8 cellular contexts compared by ENCODE assay signal in the genomic region with DNA sequence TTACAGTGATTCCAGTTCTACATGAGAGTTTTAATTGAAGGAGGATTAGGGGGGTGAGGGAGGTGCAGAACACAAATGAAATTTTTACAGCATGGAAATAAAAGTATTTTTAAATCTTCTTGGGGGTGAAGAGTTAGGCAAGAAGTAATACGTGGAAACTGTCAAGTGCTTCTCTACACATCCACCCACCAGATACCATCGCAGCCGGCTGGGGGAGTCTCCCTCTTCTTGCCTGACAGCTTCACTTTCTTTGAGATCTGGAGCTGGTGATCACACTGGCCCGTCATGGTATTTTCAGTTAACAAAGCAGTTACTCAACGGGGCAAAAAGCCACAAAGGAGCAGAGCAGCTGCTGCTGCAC. TPM values are rescaled to one million over a fixed set of nuclear protein-coding genes. Genes with fewer than 3 reads are reported as not detected.
DNase-seq lines count a peak whose midpoint lies in the region; ATAC-seq and TF ChIP-seq lines count a peak whose summit lies in the region.

No MANE protein-coding gene starts in this region.

- no peaks in the 10 kb centered on the region for H3K9me2 ChIP-seq in hepatocyte (replicated peaks; ENCODE audit: insufficient read depth)

- H3K4me2 ChIP-seq in hepatocyte = peak overlapping the region; percentile 89

- H3K36me3 ChIP-seq in hepatocyte (replicated peaks; ENCODE audit: insufficient read depth, low read depth) = no peaks in the 10 kb centered on the region

- no peak for ATAC-seq in stimulated activated naive B cell treated with anti-CD40 and anti-IgM and Interleukin-4, amounts not matched to agents 10 μg/mL and 1 μg/mL and 100 μg/mL, for 72 hours (replicated peaks)
- no peak for ATAC-seq in HG03039 (IDR thresholded peaks at IDR 0.05; ENCODE audit: unreplicated experiment)

- peak overlapping the region; percentile 87 for H2AFZ ChIP-seq in hepatocyte

- H3K9me3 ChIP-seq in hepatocyte (ENCODE audit: low read depth) = no peaks in the 10 kb centered on the region

- peaks cover 43% of the 10 kb centered on the region for H3K4me1 Mint-ChIP-seq in activated CD4-positive, alpha-beta memory T cell treated with anti-CD3 and anti-CD28 coated beads, Interleukin-2, amount 10 ng/mL, durations not matched to agents 7 days and 5 days
- H3K4me1 Mint-ChIP-seq in stimulated activated naive B cell treated with anti-CD40 and anti-IgM and Interleukin-4, amounts not matched to agents 10 μg/mL and 1 μg/mL and 100 μg/mL, for 72 hours = peaks cover 29 to 50% of the 10 kb centered on the region in 2 donors

- H3K27me3 ChIP-seq in hepatocyte = peaks cover 15% of the 10 kb centered on the region

- H3K4me3 ChIP-seq in hepatocyte = peak overlapping the region; percentile 75

- H3K4me1 ChIP-seq in hepatocyte (ENCODE audit: insufficient read depth) = peaks cover 21% of the 10 kb centered on the region

- peak overlapping the region; percentile 99 for H3K27ac ChIP-seq in hepatocyte

- no peaks in the 10 kb centered on the region for H4K20me1 ChIP-seq in hepatocyte (ENCODE audit: insufficient read depth, poor library complexity, severe bottlenecking)

- H3K36me3 Mint-ChIP-seq in activated CD4-positive, alpha-beta memory T cell treated with anti-CD3 and anti-CD28 coated beads, Interleukin-2, amount 10 ng/mL, durations not matched to agents 7 days and 5 days (ENCODE audit: low read depth) = peaks cover 5% of the 10 kb centered on the region
- peaks cover 33 to 34% of the 10 kb centered on the region in 2 donors for H3K36me3 Mint-ChIP-seq in stimulated activated naive B cell treated with anti-CD40 and anti-IgM and Interleukin-4, amounts not matched to agents 10 μg/mL and 1 μg/mL and 100 μg/mL, for 72 hours

- H3K9me3 Mint-ChIP-seq in activated CD4-positive, alpha-beta memory T cell treated with anti-CD3 and anti-CD28 coated beads, Interleukin-2, amount 10 ng/mL, durations not matched to agents 7 days and 5 days = no peaks in the 10 kb centered on the region
- H3K9me3 Mint-ChIP-seq in stimulated activated naive B cell treated with anti-CD40 and anti-IgM and Interleukin-4, amounts not matched to agents 10 μg/mL and 1 μg/mL and 100 μg/mL, for 72 hours = no peaks in the 10 kb centered on the region

- H3K4me3 Mint-ChIP-seq in activated CD4-positive, alpha-beta memory T cell treated with anti-CD3 and anti-CD28 coated beads, Interleukin-2, amount 10 ng/mL, durations not matched to agents 7 days and 5 days = peak overlapping the region; percentile 91
- H3K4me3 Mint-ChIP-seq in stimulated activated naive B cell treated with anti-CD40 and anti-IgM and Interleukin-4, amounts not matched to agents 10 μg/mL and 1 μg/mL and 100 μg/mL, for 72 hours = peak overlapping the region; percentile 78 to 99

- no peak for TF ChIP-seq CTCF in hepatocyte (IDR thresholded peaks at IDR 0.05; ENCODE audit: poor library complexity)

- POLR2A ChIA-PET in activated CD4-positive, alpha-beta memory T cell treated with anti-CD3 and anti-CD28 coated beads, Interleukin-2, amount 10 ng/mL, durations not matched to agents 7 days and 5 days (lab: Charles Lee) = interaction anchor here (0.8 to 1.9 kb wide), 13 partner anchors 8 to 608 kb away, joined by 3 to 6 read pairs (median 3); partner anchors contain the start of genes ALG2, MSANTD3, SEC61B and STX17

- CTCF ChIA-PET in activated CD4-positive, alpha-beta memory T cell treated with anti-CD3 and anti-CD28 coated beads, Interleukin-2, amount 10 ng/mL, durations not matched to agents 7 days and 5 days (lab: Charles Lee) = interaction anchor here (0.6 to 1.5 kb wide), 2 partner anchors 8 to 286 kb away, joined by 7 to 8 read pairs; no protein-coding TSS in a partner anchor

- DNase-seq in activated CD8-positive, alpha-beta memory T cell treated with anti-CD3 and anti-CD28 coated beads for 4 hours (ENCODE audit: low read depth in 2 of 2) = peak; percentile 85 to 91
- no peak for DNase-seq in activated CD8-positive, alpha-beta memory T cell treated with anti-CD3 and anti-CD28 coated beads, Interleukin-2, amount 50 U/mL, for 48 hours
- DNase-seq in activated CD4-positive, alpha-beta memory T cell treated with anti-CD3 and anti-CD28 coated beads, Interleukin-2, amount 10 ng/mL, durations not matched to agents 7 days and 5 days = no peak
- DNase-seq in hepatocyte (ENCODE audit: low spot score) (no peak), NCI-H1048 (lab: John Stamatoyannopoulos, UW) (no peak), ACHN (no peak)
- DNase-seq in stimulated activated naive B cell treated with anti-CD40 and anti-IgM and Interleukin-4, amounts not matched to agents 10 μg/mL and 1 μg/mL and 100 μg/mL, for 72 hours = no peak

- peaks cover 16% of the 10 kb centered on the region for H3K79me2 ChIP-seq in hepatocyte

- 0% methylated on average over 5 of the region's 5 CpGs for WGBS in hepatocyte (ENCODE audit: low lambda C conversion rate, missing lambda C conversion rate)

- in situ Hi-C loops in ACHN (cut with HindIII; ENCODE audit: low pct_ligation_motif_present, low pct_unique_long_range_greater_than_20kb, low sequenced_read_pairs) = no loop called here

- peaks cover 43% of the 10 kb centered on the region for H3K27me3 Mint-ChIP-seq in activated CD4-positive, alpha-beta memory T cell treated with anti-CD3 and anti-CD28 coated beads, Interleukin-2, amount 10 ng/mL, durations not matched to agents 7 days and 5 days
- peaks cover 0 to 3% of the 10 kb centered on the region in 2 donors for H3K27me3 Mint-ChIP-seq in stimulated activated naive B cell treated with anti-CD40 and anti-IgM and Interleukin-4, amounts not matched to agents 10 μg/mL and 1 μg/mL and 100 μg/mL, for 72 hours

- peak overlapping the region; percentile 70 for H3K27ac Mint-ChIP-seq in activated CD4-positive, alpha-beta memory T cell treated with anti-CD3 and anti-CD28 coated beads, Interleukin-2, amount 10 ng/mL, durations not matched to agents 7 days and 5 days
- H3K27ac Mint-ChIP-seq in stimulated activated naive B cell treated with anti-CD40 and anti-IgM and Interleukin-4, amounts not matched to agents 10 μg/mL and 1 μg/mL and 100 μg/mL, for 72 hours = peak overlapping the region; percentile 100

RNA-seq across cellular contexts. Expression of gene NR4A3, which starts 2.6 kb away (rescaled TPM):
- total RNA-seq in activated CD4-positive, alpha-beta memory T cell treated with anti-CD3 and anti-CD28 coated beads, Interleukin-2, amount 10 ng/mL, durations not matched to agents 7 days and 5 days = 1 to 10 TPM; 3.0 to 3.2 TPM
- total RNA-seq in hepatocyte = 2.2 and 2.4 TPM in 2 replicates
- polyA plus RNA-seq in hepatocyte = 2.9 and 6.1 TPM in 2 replicates

Comparison
In these comparisons a context has a peak if more than half of its experiments do, and no peak if none do; other contexts are left out.
1. DNase-seq: peak in activated CD8-positive, alpha-beta memory T cell treated with anti-CD3 and anti-CD28 coated beads for 4 hours (2 of 2); none in activated CD8-positive, alpha-beta memory T cell treated with anti-CD3 and anti-CD28 coated beads, Interleukin-2, amount 50 U/mL, for 48 hours (single experiment), activated CD4-positive, alpha-beta memory T cell treated with anti-CD3 and anti-CD28 coated beads, Interleukin-2, amount 10 ng/mL, durations not matched to agents 7 days and 5 days (single experiment), hepatocyte (single experiment), stimulated activated naive B cell treated with anti-CD40 and anti-IgM and Interleukin-4, amounts not matched to agents 10 μg/mL and 1 μg/mL and 100 μg/mL, for 72 hours (single experiment), NCI-H1048 (single experiment) and ACHN (single experiment).